29 cellular contexts compared by ENCODE assay signal in the genomic region with DNA sequence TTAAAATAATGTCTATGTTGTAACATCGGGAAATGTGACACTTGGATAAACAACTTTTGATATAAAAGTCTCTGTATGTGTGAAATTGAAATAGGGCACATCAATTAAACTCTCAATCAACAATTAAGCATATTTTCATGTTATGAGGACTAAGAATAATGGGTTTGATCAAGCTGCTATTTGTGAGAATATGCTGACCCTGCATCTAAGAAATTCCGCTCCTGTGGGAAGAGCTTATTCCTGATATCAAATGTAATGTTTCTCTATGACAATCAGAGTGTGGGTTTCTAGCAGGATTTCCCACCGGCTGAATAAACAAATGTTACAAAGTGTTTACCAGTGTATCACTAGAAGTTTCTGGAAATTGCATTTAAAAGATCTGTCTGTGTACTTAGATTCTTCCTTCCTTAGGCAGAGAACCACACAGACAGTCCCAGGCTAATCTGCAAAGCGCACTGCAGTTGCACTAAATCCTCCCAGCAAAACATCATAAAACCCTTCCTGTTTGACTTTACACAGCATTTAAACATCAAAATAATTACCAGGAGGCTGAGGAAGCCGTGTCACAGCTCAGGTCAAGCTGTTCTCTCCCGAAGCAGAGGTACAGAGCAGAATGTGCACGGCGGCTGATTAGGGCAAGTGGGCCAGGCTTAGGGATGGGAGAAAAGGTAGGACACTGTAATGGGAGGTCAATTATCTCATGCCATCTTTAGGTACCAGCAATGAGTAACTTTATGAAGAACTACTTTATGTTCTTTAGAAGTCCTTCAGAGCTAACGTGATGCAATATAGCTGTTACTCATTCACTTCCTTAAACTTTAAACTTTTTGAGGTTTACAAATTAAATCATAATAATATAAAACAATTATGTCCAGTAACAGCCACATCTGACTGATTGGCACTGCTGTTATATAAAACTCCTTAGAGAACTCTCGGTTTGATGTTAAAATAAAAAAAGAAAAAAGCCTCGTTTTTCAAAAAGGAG.
A peak's percentile ranks its signal among the peaks of the same experiment; 100 is the strongest.
DNase-seq lines count a peak whose midpoint lies in the region; ATAC-seq, FAIRE-seq and TF ChIP-seq lines count a peak whose summit lies in the region.
"Had no signal": no experiment of that assay in that cellular context is flagged by ENCODE, and none has a peak within 500 bp of the region (broad histone marks: within the 10 kb centered on the region; RNA-seq: fewer than 3 reads in every experiment).

No MANE protein-coding gene starts in this region.

- no peaks in the 10 kb centered on the region for H3K36me3 ChIP-seq in Loucy (ENCODE audit: insufficient read depth, low read length)
- H3K36me3 ChIP-seq in PC-3 (ENCODE audit: low read depth, low read length), result no peaks in the 10 kb centered on the region
- no peaks in the 10 kb centered on the region for H3K36me3 ChIP-seq in hepatocyte (replicated peaks; ENCODE audit: insufficient read depth, low read depth)
- H3K36me3 ChIP-seq: lower lobe of right lung, neutrophil had no signal

- WGBS in hepatocyte (ENCODE audit: low lambda C conversion rate, missing lambda C conversion rate), result 44% methylated on average over 11 of the region's 11 CpGs

- POLR2A ChIA-PET in PC-3 (lab: Charles Lee; ENCODE audit: unreplicated experiment), result no interaction called here

- peaks cover 20% of the 10 kb centered on the region for H3K4me1 ChIP-seq in Loucy (ENCODE audit: insufficient read depth, low read length, poor library complexity, severe bottlenecking)
- H3K4me1 ChIP-seq in PC-3 (ENCODE audit: insufficient read depth, low read length), result no peaks in the 10 kb centered on the region
- peaks cover 13% of the 10 kb centered on the region for H3K4me1 ChIP-seq in hepatocyte (ENCODE audit: insufficient read depth)
- H3K4me1 ChIP-seq: lower lobe of right lung had no signal

- DNase-seq in PC-3 (no peak), hepatocyte (ENCODE audit: low spot score) (peak; percentile 19), RCC 7860 (ENCODE audit: low spot score) (no peak), C1 segment of cervical spinal cord (lab: John Stamatoyannopoulos, UW) (no peak)
- DNase-seq: activated CD4-positive, alpha-beta T cell treated with anti-CD3 and anti-CD28 coated beads for 4 hours; activated CD8-positive, alpha-beta memory T cell treated with anti-CD3 and anti-CD28 coated beads, Interleukin-2, amount 10 ng/mL, durations not matched to agents 7 days and 5 days; aorta; CD8-positive, alpha-beta memory T cell; central memory CD4-positive, alpha-beta T cell; DMS53; erythroblast; foreskin melanocyte; GDM1; H9; hippocampal formation; lower lobe of right lung; NCI-H524; OCI-M1; SHP77 treated with DMSO at 0.1 percent for 48 hours; stimulated activated CD4-positive, alpha-beta T cell treated with anti-CD3 and anti-CD28 coated beads, Interleukin-2, amount 100 ng/mL, for 48 hours; stimulated activated naive B cell treated with anti-CD40 and anti-IgM and Interleukin-4, amounts not matched to agents 10 μg/mL and 1 μg/mL and 100 μg/mL, for 72 hours; T-cell had no signal

- H2AFZ ChIP-seq in Loucy (ENCODE audit: low read length), result peak overlapping the region; percentile 17; the same call in 1 of the 2 replicates
- H2AFZ ChIP-seq in PC-3 (ENCODE audit: low read length), result no peak overlapping the region
- H2AFZ ChIP-seq in hepatocyte, result peak overlapping the region; percentile 3

- H3K27me3 ChIP-seq in Loucy (ENCODE audit: insufficient read depth, low read length, poor library complexity, severe bottlenecking) (no peaks in the 10 kb centered on the region), PC-3 (ENCODE audit: low read length) (no peaks in the 10 kb centered on the region), hepatocyte (no peaks in the 10 kb centered on the region)
- H3K27me3 ChIP-seq: neutrophil had no signal

- no peak for FAIRE-seq in RCC 7860 (lab: Jason Lieb, UNC)
- FAIRE-seq: islet of Langerhans had no signal

- CTCF ChIA-PET in PC-3 (lab: Charles Lee), result no interaction called here

- intact Hi-C loops in PC-3 (cut with micrococcal nuclease), result no loop called here

- no peaks in the 10 kb centered on the region for H4K20me1 ChIP-seq in Loucy (ENCODE audit: insufficient read depth, low read length, poor library complexity, severe bottlenecking)
- H4K20me1 ChIP-seq in PC-3 (ENCODE audit: low read length), result no peaks in the 10 kb centered on the region
- H4K20me1 ChIP-seq in hepatocyte (ENCODE audit: insufficient read depth, poor library complexity, severe bottlenecking), result no peaks in the 10 kb centered on the region

- ATAC-seq in PC-3, result peak; percentile 27; the same call in 1 of the 2 replicates
- ATAC-seq in GM19035 (IDR thresholded peaks at IDR 0.05; ENCODE audit: unreplicated experiment), result no peak
- no peak for ATAC-seq in GM18870 (IDR thresholded peaks at IDR 0.05; ENCODE audit: unreplicated experiment)
- ATAC-seq: activated CD8-positive, alpha-beta memory T cell treated with anti-CD3 and anti-CD28 coated beads, Interleukin-2, amount 10 ng/mL, durations not matched to agents 7 days and 5 days; lower lobe of right lung; stimulated activated naive B cell treated with anti-CD40 and anti-IgM and Interleukin-4, amounts not matched to agents 10 μg/mL and 1 μg/mL and 100 μg/mL, for 72 hours; T-cell had no signal

- H3K9me3 ChIP-seq in Loucy (ENCODE audit: insufficient read depth, low read depth, low read length), result no peaks in the 10 kb centered on the region
- no peaks in the 10 kb centered on the region for H3K9me3 ChIP-seq in PC-3 (ENCODE audit: low read length)
- no peaks in the 10 kb centered on the region for H3K9me3 ChIP-seq in hepatocyte (ENCODE audit: low read depth)
- H3K9me3 ChIP-seq: lower lobe of right lung, neutrophil had no signal

- H3K9ac ChIP-seq in Loucy (ENCODE audit: low read depth, low read length, poor library complexity, severe bottlenecking) (peak overlapping the region; percentile 7), PC-3 (ENCODE audit: low read length) (no peak overlapping the region)
- H3K9ac ChIP-seq: KMS-11 had no signal

- no peaks in the 10 kb centered on the region for H3F3A ChIP-seq in Loucy (ENCODE audit: low read depth)
- H3F3A ChIP-seq in PC-3 (ENCODE audit: low read length, unreplicated experiment), result no peaks in the 10 kb centered on the region

- H3K4me2 ChIP-seq in Loucy (ENCODE audit: low read depth, low read length, poor library complexity, severe bottlenecking) (peak overlapping the region; percentile 59), PC-3 (ENCODE audit: low read length) (no peak overlapping the region), hepatocyte (peak overlapping the region; percentile 21)
- H3K4me2 ChIP-seq: KMS-11 had no signal

- no peak for TF ChIP-seq CTCF in Loucy (conservative IDR thresholded peaks at IDR 0.05; ENCODE audit: low read length)
- TF ChIP-seq CTCF in PC-3 (conservative IDR thresholded peaks at IDR 0.05; ENCODE audit: low read depth, low read length), result no peak
- no peak for TF ChIP-seq CTCF in hepatocyte (IDR thresholded peaks at IDR 0.05; ENCODE audit: poor library complexity)

- BruUV-seq in PC-3 (replicated peaks; lab: Mats Ljungman, UMichigan), result no TSS peak

- H3K4me3 ChIP-seq in Loucy (ENCODE audit: low read length, poor library complexity, severe bottlenecking) (peak overlapping the region; percentile 48), PC-3 (ENCODE audit: low read length) (no peak overlapping the region), hepatocyte (no peak overlapping the region)
- H3K4me3 ChIP-seq: lower lobe of right lung, skin epidermis had no signal

- no peaks in the 10 kb centered on the region for H3K79me2 ChIP-seq in Loucy (ENCODE audit: insufficient read depth, low read length)
- H3K79me2 ChIP-seq in PC-3 (ENCODE audit: low read length), result no peaks in the 10 kb centered on the region
- no peaks in the 10 kb centered on the region for H3K79me2 ChIP-seq in hepatocyte

- H3K27ac ChIP-seq in PC-3 (ENCODE audit: low read length) (no peak overlapping the region), hepatocyte (no peak overlapping the region)
- H3K27ac ChIP-seq: KMS-11, lower lobe of right lung, neutrophil, skin epidermis had no signal

- H3K9me2 ChIP-seq in Loucy (replicated peaks; ENCODE audit: low read depth, low read length), result no peaks in the 10 kb centered on the region
- no peaks in the 10 kb centered on the region for H3K9me2 ChIP-seq in PC-3 (replicated peaks; ENCODE audit: low read length)
- no peaks in the 10 kb centered on the region for H3K9me2 ChIP-seq in hepatocyte (replicated peaks; ENCODE audit: insufficient read depth)
